Comparison of ENCODE assay signal across 29 cellular contexts in the genomic region with DNA sequence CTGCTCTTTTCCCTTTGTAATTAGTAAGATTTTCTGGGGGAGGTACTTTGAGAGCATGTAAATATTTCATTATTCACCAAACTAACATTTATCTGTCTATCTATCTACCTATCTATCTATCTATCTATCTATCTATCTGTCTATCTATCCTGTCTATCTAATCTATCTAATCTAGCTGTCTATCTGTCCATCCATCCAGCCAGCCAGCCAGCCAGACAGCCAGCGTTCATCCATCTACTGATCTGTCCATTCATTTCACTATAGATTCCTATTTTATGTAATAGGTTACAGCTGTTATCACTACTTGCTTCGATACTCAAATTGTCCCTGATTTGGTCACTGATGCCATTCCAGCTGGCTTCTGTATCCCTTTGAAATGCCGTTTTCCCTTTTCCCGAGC.
"Had no signal": no experiment of that assay in that cellular context is flagged by ENCODE, and none has a peak within 500 bp of the region (broad histone marks: within the 10 kb centered on the region; RNA-seq: fewer than 3 reads in every experiment).

No MANE protein-coding gene starts in this region.

- FAIRE-seq: small intestine had no signal

- H3K36me3 ChIP-seq: neural progenitor cell, ovary, right lobe of liver, sigmoid colon, stomach, thoracic aorta, thyroid gland, transverse colon, upper lobe of right lung, uterus had no signal

- H3K4me1 Mint-ChIP-seq: stimulated activated effector memory CD8-positive, alpha-beta T cell treated with anti-CD3 and anti-CD28 coated beads, Interleukin-12 subunit alpha, Interleukin-12 subunit beta, amount 100 ng/mL, for 72 hours had no signal

- H3K79me2 ChIP-seq: parathyroid adenoma had no signal

- H3K9me3 ChIP-seq: ovary, psoas muscle, right lobe of liver, sigmoid colon, stomach, thoracic aorta, thyroid gland, transverse colon, upper lobe of right lung, uterus had no signal

- H3K4me3 ChIP-seq: neural progenitor cell, ovary, psoas muscle, right lobe of liver, sigmoid colon, stomach, thoracic aorta, thyroid gland, transverse colon, upper lobe of right lung, uterus had no signal

- DNase-seq: naive thymus-derived CD8-positive, alpha-beta T cell; nephron progenitor cell; occipital lobe; ovary; posterior cingulate gyrus; psoas muscle; right cardiac atrium; right lobe of liver; sigmoid colon; small intestine; stimulated activated CD4-positive, alpha-beta T cell treated with anti-CD3 and anti-CD28 coated beads, Interleukin-15, amount 100 ng/mL, for 24 hours; stimulated activated CD4-positive, alpha-beta T cell treated with anti-CD3 and anti-CD28 coated beads, Interleukin-2, amount 100 ng/mL, for 24 hours; stimulated activated CD4-positive, alpha-beta T cell treated with anti-CD3 and anti-CD28 coated beads, Interleukin-2, amount 100 ng/mL, for 48 hours; stimulated activated CD4-positive, alpha-beta T cell treated with anti-CD3 and anti-CD28 coated beads, Interleukin-4, amount 100 ng/mL, for 24 hours; stimulated activated naive B cell treated with anti-CD40 and anti-IgM and Interleukin-4, amounts not matched to agents 10 μg/mL and 1 μg/mL and 100 μg/mL, for 72 hours; stimulated activated naive CD4-positive, alpha-beta T cell treated with Interleukin-2 at 50 U/mL for 16 hours; stomach; thyroid gland; transverse colon; upper lobe of right lung; uterus had no signal

- H3K27ac ChIP-seq: neural progenitor cell, ovary, parathyroid adenoma, psoas muscle, right lobe of liver, sigmoid colon, stomach, thoracic aorta, thyroid gland, transverse colon, upper lobe of right lung, uterus had no signal

- H3K27me3 ChIP-seq: neural progenitor cell, ovary, right lobe of liver, thyroid gland, transverse colon, uterus had no signal

- H3K4me3 Mint-ChIP-seq: naive thymus-derived CD8-positive, alpha-beta T cell; natural killer cell treated with Interleukin-12 subunit alpha and Interleukin-12 subunit beta and Interleukin-15 and Interleukin-18, amount 100 ng/mL, for 72 hours; nephron progenitor cell; neural progenitor cell; stimulated activated effector memory CD8-positive, alpha-beta T cell treated with anti-CD3 and anti-CD28 coated beads, Interleukin-12 subunit alpha, Interleukin-12 subunit beta, amount 100 ng/mL, for 72 hours; stimulated activated naive B cell treated with anti-CD40 and anti-IgM and Interleukin-4, amounts not matched to agents 10 μg/mL and 1 μg/mL and 100 μg/mL, for 72 hours; stimulated activated naive CD8-positive, alpha-beta T cell treated with anti-CD3 and anti-CD28 coated beads, Interleukin-15, Interleukin-2, amounts not matched to agents 100 ng/mL and 50 ng/mL, for 24 hours; type B pancreatic cell had no signal

- H3K36me3 Mint-ChIP-seq: naive thymus-derived CD8-positive, alpha-beta T cell; natural killer cell treated with Interleukin-12 subunit alpha and Interleukin-12 subunit beta and Interleukin-15 and Interleukin-18, amount 100 ng/mL, for 72 hours; stimulated activated effector memory CD8-positive, alpha-beta T cell treated with anti-CD3 and anti-CD28 coated beads, Interleukin-12 subunit alpha, Interleukin-12 subunit beta, amount 100 ng/mL, for 72 hours; stimulated activated naive B cell treated with anti-CD40 and anti-IgM and Interleukin-4, amounts not matched to agents 10 μg/mL and 1 μg/mL and 100 μg/mL, for 72 hours; type B pancreatic cell had no signal

- H3K4me2 ChIP-seq: neural progenitor cell had no signal

- H2AFZ ChIP-seq: neural progenitor cell, parathyroid adenoma had no signal

- H3K4me1 ChIP-seq: parathyroid adenoma, psoas muscle, right lobe of liver, sigmoid colon, stomach, thyroid gland, transverse colon, upper lobe of right lung, uterus had no signal

- ATAC-seq: naive thymus-derived CD8-positive, alpha-beta T cell; natural killer cell treated with Interleukin-12 subunit alpha and Interleukin-12 subunit beta and Interleukin-15 and Interleukin-18, amount 100 ng/mL, for 72 hours; psoas muscle; right cardiac atrium; right lobe of liver; stimulated activated effector memory CD8-positive, alpha-beta T cell treated with anti-CD3 and anti-CD28 coated beads, Interleukin-12 subunit alpha, Interleukin-12 subunit beta, amount 100 ng/mL, for 72 hours; stimulated activated naive B cell treated with anti-CD40 and anti-IgM and Interleukin-4, amounts not matched to agents 10 μg/mL and 1 μg/mL and 100 μg/mL, for 72 hours; upper lobe of right lung had no signal

- H3K27ac Mint-ChIP-seq: naive thymus-derived CD8-positive, alpha-beta T cell; natural killer cell treated with Interleukin-12 subunit alpha and Interleukin-12 subunit beta and Interleukin-15 and Interleukin-18, amount 100 ng/mL, for 72 hours; nephron progenitor cell; neural progenitor cell; progenitor cell of endocrine pancreas; stimulated activated effector memory CD8-positive, alpha-beta T cell treated with anti-CD3 and anti-CD28 coated beads, Interleukin-12 subunit alpha, Interleukin-12 subunit beta, amount 100 ng/mL, for 72 hours; stimulated activated naive B cell treated with anti-CD40 and anti-IgM and Interleukin-4, amounts not matched to agents 10 μg/mL and 1 μg/mL and 100 μg/mL, for 72 hours; stimulated activated naive CD8-positive, alpha-beta T cell treated with anti-CD3 and anti-CD28 coated beads, Interleukin-15, Interleukin-2, amounts not matched to agents 100 ng/mL and 50 ng/mL, for 24 hours; type B pancreatic cell had no signal

- H3K9ac ChIP-seq: neural progenitor cell, parathyroid adenoma had no signal

- H3K9me3 Mint-ChIP-seq: naive thymus-derived CD8-positive, alpha-beta T cell; natural killer cell treated with Interleukin-12 subunit alpha and Interleukin-12 subunit beta and Interleukin-15 and Interleukin-18, amount 100 ng/mL, for 72 hours; neural progenitor cell; stimulated activated effector memory CD8-positive, alpha-beta T cell treated with anti-CD3 and anti-CD28 coated beads, Interleukin-12 subunit alpha, Interleukin-12 subunit beta, amount 100 ng/mL, for 72 hours; stimulated activated naive B cell treated with anti-CD40 and anti-IgM and Interleukin-4, amounts not matched to agents 10 μg/mL and 1 μg/mL and 100 μg/mL, for 72 hours; stimulated activated naive CD8-positive, alpha-beta T cell treated with anti-CD3 and anti-CD28 coated beads, Interleukin-15, Interleukin-2, amounts not matched to agents 100 ng/mL and 50 ng/mL, for 24 hours; type B pancreatic cell had no signal
